ENCODE assay signal across 1 cellular context in genomic region chrX:21176927-21177571, GRCh38.
TF ChIP-seq lines count a peak whose summit lies in the region.

No MANE protein-coding gene starts in this region.

TF ChIP-seq in H1, 55 proteins besides CTCF, POLR2A, EP300 and RAD21 (continued from another document):
- TF ChIP-seq ATF2 (IDR thresholded peaks at IDR 0.05; ENCODE audit: low read length) (no peak), SRF (IDR thresholded peaks at IDR 0.05; ENCODE audit: low read depth, low read length) (no peak), ASH2L (IDR thresholded peaks at IDR 0.05; ENCODE audit: low read length) (no peak), MAFK (IDR thresholded peaks at IDR 0.05; ENCODE audit: low read depth, low read length) (no peak), BCL11A (IDR thresholded peaks at IDR 0.05; ENCODE audit: low read depth in 2 of 2, low read length in 2 of 2) (no peak), POU5F1 (IDR thresholded peaks at IDR 0.05; ENCODE audit: low read depth, low read length) (no peak), USF2 (IDR thresholded peaks at IDR 0.05; ENCODE audit: low read length) (no peak), TBP (IDR thresholded peaks at IDR 0.05; ENCODE audit: low read depth, low read length) (no peak)
